In genomic region chr7:157616931-157617330, GRCh38 we compare ENCODE assay signal across 31 cellular contexts.
"Had no signal": no experiment of that assay in that cellular context is flagged by ENCODE, and none has a peak within 500 bp of the region (broad histone marks: within the 10 kb centered on the region; RNA-seq: fewer than 3 reads in every experiment).

No MANE protein-coding gene starts in this region.

- H3K4me3 ChIP-seq: adrenal gland, body of pancreas, breast epithelium had no signal

- H3K4me1 ChIP-seq: body of pancreas, breast epithelium had no signal

- H3K4me3 Mint-ChIP-seq: activated B cell treated with CpG ODN at 0.5 μM for 24 hours; activated CD4-positive, alpha-beta memory T cell treated with anti-CD3 and anti-CD28 coated beads for 36 hours; activated CD8-positive, alpha-beta T cell treated with anti-CD3 and anti-CD28 coated beads for 36 hours; activated naive CD4-positive, alpha-beta T cell treated with anti-CD3 and anti-CD28 coated beads for 36 hours; activated T-cell treated with anti-CD3 and anti-CD28 coated beads, Interleukin-2, amount 50 U/mL, for 4 hours; activated T-cell treated with anti-CD3 and anti-CD28 coated beads, Interleukin-2, amount 50 U/mL, for 72 hours; activated T-helper 1 cell treated with anti-CD3 and anti-CD28 coated beads, Interleukin-12 subunit alpha, Interleukin-12 subunit beta, Interleukin-2, Interleukin-4 antibody, amounts not matched to agents 30 ng/mL and 10 ng/mL and 1 ng/mL, durations not matched to agents 14 hours and 24 hours and 36 hours; activated T-helper 17 cell treated with anti-CD3 and anti-CD28 coated beads, Interleukin-2, amount 50 U/mL, for 72 hours; T-helper 1 cell treated with Interleukin-12 subunit alpha and Interleukin-12 subunit beta and Interleukin-4 antibody, amounts not matched to agents 30 μg/mL and 1 μg/mL, for 36 hours; T-helper 2 cell treated with Interferon-gamma antibody and Interleukin-4, amounts not matched to agents 5 μg/mL and 100 μg/mL, for 36 hours had no signal

- ATAC-seq: activated CD8-positive, alpha-beta T cell treated with anti-CD3 and anti-CD28 coated beads for 36 hours; activated naive CD4-positive, alpha-beta T cell treated with anti-CD3 and anti-CD28 coated beads, Interleukin-2, amount 50 U/mL, for 72 hours; activated T-cell treated with anti-CD3 and anti-CD28 coated beads, Interleukin-2, amount 50 U/mL, for 4 hours; activated T-cell treated with anti-CD3 and anti-CD28 coated beads, Interleukin-2, amount 50 U/mL, for 72 hours; activated T-helper 17 cell treated with anti-CD3 and anti-CD28 coated beads, Interleukin-2, amount 50 U/mL, for 72 hours; body of pancreas had no signal

- H3K27ac ChIP-seq: adrenal gland, body of pancreas, brain microvascular endothelial cell, VCaP had no signal

- H3K9me3 ChIP-seq: adrenal gland, body of pancreas, breast epithelium had no signal

- H3K9me3 Mint-ChIP-seq: activated B cell treated with CpG ODN at 0.5 μM for 24 hours; activated CD4-positive, alpha-beta memory T cell treated with anti-CD3 and anti-CD28 coated beads for 36 hours; activated CD8-positive, alpha-beta T cell treated with anti-CD3 and anti-CD28 coated beads for 36 hours; activated naive CD4-positive, alpha-beta T cell treated with anti-CD3 and anti-CD28 coated beads for 36 hours; activated naive CD4-positive, alpha-beta T cell treated with anti-CD3 and anti-CD28 coated beads, Interleukin-2, amount 50 U/mL, for 72 hours; activated T-cell treated with anti-CD3 and anti-CD28 coated beads, Interleukin-2, amount 50 U/mL, for 4 hours; activated T-cell treated with anti-CD3 and anti-CD28 coated beads, Interleukin-2, amount 50 U/mL, for 72 hours; activated T-helper 1 cell treated with anti-CD3 and anti-CD28 coated beads, Interleukin-12 subunit alpha, Interleukin-12 subunit beta, Interleukin-2, Interleukin-4 antibody, amounts not matched to agents 30 ng/mL and 10 ng/mL and 1 ng/mL, durations not matched to agents 14 hours and 24 hours and 36 hours; activated T-helper 17 cell treated with anti-CD3 and anti-CD28 coated beads, Interleukin-2, amount 50 U/mL, for 72 hours; T-helper 1 cell treated with Interleukin-12 subunit alpha and Interleukin-12 subunit beta and Interleukin-4 antibody, amounts not matched to agents 30 μg/mL and 1 μg/mL, for 36 hours; T-helper 2 cell treated with Interferon-gamma antibody and Interleukin-4, amounts not matched to agents 5 μg/mL and 100 μg/mL, for 36 hours had no signal

- H3K27me3 ChIP-seq: adrenal gland, body of pancreas, brain microvascular endothelial cell had no signal

- H3K27ac Mint-ChIP-seq: activated B cell treated with CpG ODN at 0.5 μM for 24 hours; activated CD4-positive, alpha-beta memory T cell treated with anti-CD3 and anti-CD28 coated beads for 36 hours; activated CD8-positive, alpha-beta T cell treated with anti-CD3 and anti-CD28 coated beads for 36 hours; activated naive CD4-positive, alpha-beta T cell treated with anti-CD3 and anti-CD28 coated beads for 36 hours; activated naive CD4-positive, alpha-beta T cell treated with anti-CD3 and anti-CD28 coated beads, Interleukin-2, amount 50 U/mL, for 72 hours; activated T-cell treated with anti-CD3 and anti-CD28 coated beads, Interleukin-2, amount 50 U/mL, for 72 hours; activated T-helper 1 cell treated with anti-CD3 and anti-CD28 coated beads, Interleukin-12 subunit alpha, Interleukin-12 subunit beta, Interleukin-2, Interleukin-4 antibody, amounts not matched to agents 30 ng/mL and 10 ng/mL and 1 ng/mL, durations not matched to agents 14 hours and 24 hours and 36 hours; activated T-helper 17 cell treated with anti-CD3 and anti-CD28 coated beads, Interleukin-2, amount 50 U/mL, for 72 hours; T-helper 1 cell treated with Interleukin-12 subunit alpha and Interleukin-12 subunit beta and Interleukin-4 antibody, amounts not matched to agents 30 μg/mL and 1 μg/mL, for 36 hours; T-helper 2 cell treated with Interferon-gamma antibody and Interleukin-4, amounts not matched to agents 5 μg/mL and 100 μg/mL, for 36 hours had no signal

- DNase-seq: activated B cell treated with CpG ODN at 0.5 μM for 24 hours; activated CD4-positive, alpha-beta memory T cell treated with anti-CD3 and anti-CD28 coated beads for 36 hours; activated CD4-positive, alpha-beta T cell treated with anti-CD3 and anti-CD28 coated beads for 48 hours; activated CD4-positive, alpha-beta T cell treated with anti-CD3 and anti-CD28 coated beads, Interleukin-2, amount 50 U/mL, for 1 hour; activated CD4-positive, alpha-beta T cell treated with anti-CD3 and anti-CD28 coated beads, Interleukin-2, amount 50 U/mL, for 4 hours; activated CD8-positive, alpha-beta T cell treated with anti-CD3 and anti-CD28 coated beads for 36 hours; activated effector memory CD4-positive, alpha-beta T cell treated with anti-CD3 and anti-CD28 coated beads, Interleukin-2, amount 50 U/mL, for 16 hours; activated gamma-delta T cell treated with Interleukin-2 at 50 U/mL for 16 hours; activated naive CD4-positive, alpha-beta T cell; activated naive CD4-positive, alpha-beta T cell treated with anti-CD3 and anti-CD28 coated beads for 36 hours; activated naive CD4-positive, alpha-beta T cell treated with anti-CD3 and anti-CD28 coated beads, Interleukin-2, amount 50 U/mL, for 16 hours; activated T-cell treated with anti-CD3 and anti-CD28 coated beads for 4 hours; activated T-cell treated with anti-CD3 and anti-CD28 coated beads, Interleukin-2, amount 50 U/mL, for 1 hour; activated T-cell treated with anti-CD3 and anti-CD28 coated beads, Interleukin-2, amount 50 U/mL, for 4 hours; activated T-cell treated with anti-CD3 and anti-CD28 coated beads, Interleukin-2, amount 50 U/mL, for 72 hours; adrenal gland; amniotic stem cell; body of pancreas; brain microvascular endothelial cell; central memory CD4-positive, alpha-beta T cell; SW 1271; T-helper 1 cell; T-helper 2 cell; T-helper 9 cell had no signal

- H3K27me3 Mint-ChIP-seq: activated B cell treated with CpG ODN at 0.5 μM for 24 hours; activated CD4-positive, alpha-beta memory T cell treated with anti-CD3 and anti-CD28 coated beads for 36 hours; activated CD8-positive, alpha-beta T cell treated with anti-CD3 and anti-CD28 coated beads for 36 hours; activated T-helper 17 cell treated with anti-CD3 and anti-CD28 coated beads, Interleukin-2, amount 50 U/mL, for 72 hours had no signal

- H3K36me3 ChIP-seq: adrenal gland, brain microvascular endothelial cell, breast epithelium had no signal

- H3K36me3 Mint-ChIP-seq: activated CD4-positive, alpha-beta memory T cell treated with anti-CD3 and anti-CD28 coated beads for 36 hours had no signal
